ENCODE assay signal across 1 cellular context in the genomic region with DNA sequence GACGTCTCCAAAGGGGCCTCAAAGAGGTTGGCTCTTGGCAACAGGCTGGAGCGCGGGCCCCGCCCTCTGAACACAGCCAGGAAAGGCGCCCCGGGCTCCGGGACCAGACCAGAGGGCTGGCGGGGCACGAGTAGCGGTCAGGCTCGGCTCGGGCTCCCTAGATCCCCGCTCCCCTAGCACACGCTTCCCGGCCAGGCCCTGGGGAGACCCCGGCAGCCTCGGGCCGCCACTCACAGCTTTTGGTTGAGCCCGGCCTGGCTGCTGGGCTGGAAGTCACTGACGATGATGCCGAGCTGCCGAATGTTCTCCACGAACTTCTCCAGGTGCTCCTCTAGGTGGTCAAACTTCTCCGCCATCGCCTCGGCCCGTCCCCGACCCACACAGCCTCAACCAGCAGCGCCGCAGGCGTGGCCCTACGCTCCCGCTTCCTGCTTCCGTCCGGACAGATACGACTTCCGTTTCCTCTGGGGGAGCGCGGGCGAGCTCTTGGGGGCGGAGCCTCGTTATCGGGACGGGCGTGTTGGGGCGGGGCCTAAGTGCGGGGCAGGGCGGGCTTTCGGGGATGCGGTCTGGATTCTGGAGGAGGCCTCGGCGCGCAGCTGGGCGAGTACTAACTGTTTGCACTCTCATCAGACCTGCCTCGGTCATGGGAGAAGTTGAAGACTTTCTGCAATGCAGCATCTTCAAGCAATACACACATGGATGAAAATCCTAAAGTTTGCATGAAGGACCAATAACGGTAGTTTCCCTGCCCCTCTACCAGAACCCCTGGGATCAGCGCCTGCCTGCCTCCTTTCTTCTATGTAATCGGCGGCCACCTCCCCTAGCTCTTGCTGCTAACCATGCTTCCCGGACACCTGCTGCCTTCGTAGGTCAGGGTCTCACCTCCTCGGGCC.
TF ChIP-seq lines count a peak whose summit lies in the region.

A gene with protein sequence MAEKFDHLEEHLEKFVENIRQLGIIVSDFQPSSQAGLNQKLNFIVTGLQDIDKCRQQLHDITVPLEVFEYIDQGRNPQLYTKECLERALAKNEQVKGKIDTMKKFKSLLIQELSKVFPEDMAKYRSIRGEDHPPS (minus strand): TSS at position 420 of the 896 bp plus-strand sequence. CDS start 64 bp downstream, at position 356.

TF ChIP-seq in GM12878, 131 proteins besides CTCF, POLR2A, EP300 and RAD21 (continued from another document):
- TF ChIP-seq SREBF2 (IDR thresholded peaks at IDR 0.05; ENCODE audit: low read length) (no peak), JUNB (IDR thresholded peaks at IDR 0.05) (no peak), FOXM1 (IDR thresholded peaks at IDR 0.05; ENCODE audit: low read depth, low read length) (no peak), ZNF217 (IDR thresholded peaks at IDR 0.05) (no peak), MTA3 (IDR thresholded peaks at IDR 0.05; ENCODE audit: borderline replicate concordance, low read length) (no peak), DPF2 (IDR thresholded peaks at IDR 0.05) (no peak), JUND (IDR thresholded peaks at IDR 0.05; ENCODE audit: low read depth, low read length) (no peak), IRF4 (IDR thresholded peaks at IDR 0.05; ENCODE audit: low read depth, low read length) (no peak), NR2C1 (IDR thresholded peaks at IDR 0.05) (no peak)
- TF ChIP-seq, protein P1, sequence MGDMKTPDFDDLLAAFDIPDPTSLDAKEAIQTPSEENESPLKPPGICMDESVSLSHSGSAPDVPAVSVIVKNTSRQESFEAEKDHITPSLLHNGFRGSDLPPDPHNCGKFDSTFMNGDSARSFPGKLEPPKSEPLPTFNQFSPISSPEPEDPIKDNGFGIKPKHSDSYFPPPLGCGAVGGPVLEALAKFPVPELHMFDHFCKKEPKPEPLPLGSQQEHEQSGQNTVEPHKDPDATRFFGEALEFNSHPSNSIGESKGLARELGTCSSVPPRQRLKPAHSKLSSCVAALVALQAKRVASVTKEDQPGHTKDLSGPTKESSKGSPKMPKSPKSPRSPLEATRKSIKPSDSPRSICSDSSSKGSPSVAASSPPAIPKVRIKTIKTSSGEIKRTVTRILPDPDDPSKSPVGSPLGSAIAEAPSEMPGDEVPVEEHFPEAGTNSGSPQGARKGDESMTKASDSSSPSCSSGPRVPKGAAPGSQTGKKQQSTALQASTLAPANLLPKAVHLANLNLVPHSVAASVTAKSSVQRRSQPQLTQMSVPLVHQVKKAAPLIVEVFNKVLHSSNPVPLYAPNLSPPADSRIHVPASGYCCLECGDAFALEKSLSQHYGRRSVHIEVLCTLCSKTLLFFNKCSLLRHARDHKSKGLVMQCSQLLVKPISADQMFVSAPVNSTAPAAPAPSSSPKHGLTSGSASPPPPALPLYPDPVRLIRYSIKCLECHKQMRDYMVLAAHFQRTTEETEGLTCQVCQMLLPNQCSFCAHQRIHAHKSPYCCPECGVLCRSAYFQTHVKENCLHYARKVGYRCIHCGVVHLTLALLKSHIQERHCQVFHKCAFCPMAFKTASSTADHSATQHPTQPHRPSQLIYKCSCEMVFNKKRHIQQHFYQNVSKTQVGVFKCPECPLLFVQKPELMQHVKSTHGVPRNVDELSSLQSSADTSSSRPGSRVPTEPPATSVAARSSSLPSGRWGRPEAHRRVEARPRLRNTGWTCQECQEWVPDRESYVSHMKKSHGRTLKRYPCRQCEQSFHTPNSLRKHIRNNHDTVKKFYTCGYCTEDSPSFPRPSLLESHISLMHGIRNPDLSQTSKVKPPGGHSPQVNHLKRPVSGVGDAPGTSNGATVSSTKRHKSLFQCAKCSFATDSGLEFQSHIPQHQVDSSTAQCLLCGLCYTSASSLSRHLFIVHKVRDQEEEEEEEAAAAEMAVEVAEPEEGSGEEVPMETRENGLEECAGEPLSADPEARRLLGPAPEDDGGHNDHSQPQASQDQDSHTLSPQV (IDR thresholded peaks at IDR 0.05): no peak
- TF ChIP-seq, protein P2, sequence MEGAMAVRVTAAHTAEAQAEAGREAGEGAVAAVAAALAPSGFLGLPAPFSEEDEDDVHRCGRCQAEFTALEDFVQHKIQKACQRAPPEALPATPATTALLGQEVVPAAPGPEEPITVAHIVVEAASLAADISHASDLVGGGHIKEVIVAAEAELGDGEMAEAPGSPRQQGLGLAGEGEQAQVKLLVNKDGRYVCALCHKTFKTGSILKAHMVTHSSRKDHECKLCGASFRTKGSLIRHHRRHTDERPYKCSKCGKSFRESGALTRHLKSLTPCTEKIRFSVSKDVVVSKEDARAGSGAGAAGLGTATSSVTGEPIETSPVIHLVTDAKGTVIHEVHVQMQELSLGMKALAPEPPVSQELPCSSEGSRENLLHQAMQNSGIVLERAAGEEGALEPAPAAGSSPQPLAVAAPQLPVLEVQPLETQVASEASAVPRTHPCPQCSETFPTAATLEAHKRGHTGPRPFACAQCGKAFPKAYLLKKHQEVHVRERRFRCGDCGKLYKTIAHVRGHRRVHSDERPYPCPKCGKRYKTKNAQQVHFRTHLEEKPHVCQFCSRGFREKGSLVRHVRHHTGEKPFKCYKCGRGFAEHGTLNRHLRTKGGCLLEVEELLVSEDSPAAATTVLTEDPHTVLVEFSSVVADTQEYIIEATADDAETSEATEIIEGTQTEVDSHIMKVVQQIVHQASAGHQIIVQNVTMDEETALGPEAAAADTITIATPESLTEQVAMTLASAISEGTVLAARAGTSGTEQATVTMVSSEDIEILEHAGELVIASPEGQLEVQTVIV (IDR thresholded peaks at IDR 0.05; ENCODE audit: borderline replicate concordance, partially characterized antibody): peak; percentile 57
- TF ChIP-seq, protein P3, sequence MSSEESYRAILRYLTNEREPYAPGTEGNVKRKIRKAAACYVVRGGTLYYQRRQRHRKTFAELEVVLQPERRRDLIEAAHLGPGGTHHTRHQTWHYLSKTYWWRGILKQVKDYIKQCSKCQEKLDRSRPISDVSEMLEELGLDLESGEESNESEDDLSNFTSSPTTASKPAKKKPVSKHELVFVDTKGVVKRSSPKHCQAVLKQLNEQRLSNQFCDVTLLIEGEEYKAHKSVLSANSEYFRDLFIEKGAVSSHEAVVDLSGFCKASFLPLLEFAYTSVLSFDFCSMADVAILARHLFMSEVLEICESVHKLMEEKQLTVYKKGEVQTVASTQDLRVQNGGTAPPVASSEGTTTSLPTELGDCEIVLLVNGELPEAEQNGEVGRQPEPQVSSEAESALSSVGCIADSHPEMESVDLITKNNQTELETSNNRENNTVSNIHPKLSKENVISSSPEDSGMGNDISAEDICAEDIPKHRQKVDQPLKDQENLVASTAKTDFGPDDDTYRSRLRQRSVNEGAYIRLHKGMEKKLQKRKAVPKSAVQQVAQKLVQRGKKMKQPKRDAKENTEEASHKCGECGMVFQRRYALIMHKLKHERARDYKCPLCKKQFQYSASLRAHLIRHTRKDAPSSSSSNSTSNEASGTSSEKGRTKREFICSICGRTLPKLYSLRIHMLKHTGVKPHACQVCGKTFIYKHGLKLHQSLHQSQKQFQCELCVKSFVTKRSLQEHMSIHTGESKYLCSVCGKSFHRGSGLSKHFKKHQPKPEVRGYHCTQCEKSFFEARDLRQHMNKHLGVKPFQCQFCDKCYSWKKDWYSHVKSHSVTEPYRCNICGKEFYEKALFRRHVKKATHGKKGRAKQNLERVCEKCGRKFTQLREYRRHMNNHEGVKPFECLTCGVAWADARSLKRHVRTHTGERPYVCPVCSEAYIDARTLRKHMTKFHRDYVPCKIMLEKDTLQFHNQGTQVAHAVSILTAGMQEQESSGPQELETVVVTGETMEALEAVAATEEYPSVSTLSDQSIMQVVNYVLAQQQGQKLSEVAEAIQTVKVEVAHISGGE (CRISPR knock-in tag; IDR thresholded peaks at IDR 0.05): no peak
- TF ChIP-seq, protein P4, sequence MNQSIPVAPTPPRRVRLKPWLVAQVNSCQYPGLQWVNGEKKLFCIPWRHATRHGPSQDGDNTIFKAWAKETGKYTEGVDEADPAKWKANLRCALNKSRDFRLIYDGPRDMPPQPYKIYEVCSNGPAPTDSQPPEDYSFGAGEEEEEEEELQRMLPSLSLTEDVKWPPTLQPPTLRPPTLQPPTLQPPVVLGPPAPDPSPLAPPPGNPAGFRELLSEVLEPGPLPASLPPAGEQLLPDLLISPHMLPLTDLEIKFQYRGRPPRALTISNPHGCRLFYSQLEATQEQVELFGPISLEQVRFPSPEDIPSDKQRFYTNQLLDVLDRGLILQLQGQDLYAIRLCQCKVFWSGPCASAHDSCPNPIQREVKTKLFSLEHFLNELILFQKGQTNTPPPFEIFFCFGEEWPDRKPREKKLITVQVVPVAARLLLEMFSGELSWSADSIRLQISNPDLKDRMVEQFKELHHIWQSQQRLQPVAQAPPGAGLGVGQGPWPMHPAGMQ (IDR thresholded peaks at IDR 0.05; ENCODE audit: borderline replicate concordance): no peak
- TF ChIP-seq, protein P5, sequence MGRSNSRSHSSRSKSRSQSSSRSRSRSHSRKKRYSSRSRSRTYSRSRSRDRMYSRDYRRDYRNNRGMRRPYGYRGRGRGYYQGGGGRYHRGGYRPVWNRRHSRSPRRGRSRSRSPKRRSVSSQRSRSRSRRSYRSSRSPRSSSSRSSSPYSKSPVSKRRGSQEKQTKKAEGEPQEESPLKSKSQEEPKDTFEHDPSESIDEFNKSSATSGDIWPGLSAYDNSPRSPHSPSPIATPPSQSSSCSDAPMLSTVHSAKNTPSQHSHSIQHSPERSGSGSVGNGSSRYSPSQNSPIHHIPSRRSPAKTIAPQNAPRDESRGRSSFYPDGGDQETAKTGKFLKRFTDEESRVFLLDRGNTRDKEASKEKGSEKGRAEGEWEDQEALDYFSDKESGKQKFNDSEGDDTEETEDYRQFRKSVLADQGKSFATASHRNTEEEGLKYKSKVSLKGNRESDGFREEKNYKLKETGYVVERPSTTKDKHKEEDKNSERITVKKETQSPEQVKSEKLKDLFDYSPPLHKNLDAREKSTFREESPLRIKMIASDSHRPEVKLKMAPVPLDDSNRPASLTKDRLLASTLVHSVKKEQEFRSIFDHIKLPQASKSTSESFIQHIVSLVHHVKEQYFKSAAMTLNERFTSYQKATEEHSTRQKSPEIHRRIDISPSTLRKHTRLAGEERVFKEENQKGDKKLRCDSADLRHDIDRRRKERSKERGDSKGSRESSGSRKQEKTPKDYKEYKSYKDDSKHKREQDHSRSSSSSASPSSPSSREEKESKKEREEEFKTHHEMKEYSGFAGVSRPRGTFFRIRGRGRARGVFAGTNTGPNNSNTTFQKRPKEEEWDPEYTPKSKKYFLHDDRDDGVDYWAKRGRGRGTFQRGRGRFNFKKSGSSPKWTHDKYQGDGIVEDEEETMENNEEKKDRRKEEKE (IDR thresholded peaks at IDR 0.05): no peak
